Comparison of ENCODE assay signal across 8 cellular contexts in the genomic region with DNA sequence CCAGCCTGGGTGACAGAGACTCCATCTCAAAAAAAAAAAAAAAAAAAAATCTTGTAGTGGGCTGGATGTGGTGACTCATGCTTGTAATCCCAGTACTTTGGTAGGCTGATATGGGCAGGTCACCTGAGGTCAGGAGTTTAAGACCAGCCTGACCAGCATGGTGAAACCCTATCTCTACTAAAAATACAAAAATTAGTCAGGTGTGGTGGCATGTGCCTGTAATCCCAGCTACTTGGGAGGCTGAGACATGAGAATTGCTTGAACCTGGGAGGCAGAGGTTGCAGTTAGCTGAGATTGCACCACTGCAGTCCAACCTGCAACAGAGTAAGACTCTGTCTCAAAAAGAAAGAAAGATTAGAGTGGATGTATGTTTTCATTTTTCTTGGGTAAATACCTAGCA. TPM values are rescaled to one million over a fixed set of nuclear protein-coding genes. Genes with fewer than 3 reads are reported as not detected.
DNase-seq lines count a peak whose midpoint lies in the region; ATAC-seq, FAIRE-seq and TF ChIP-seq lines count a peak whose summit lies in the region.
"Not testable (repeated sequence)": the region's sequence is repeated elsewhere in the genome, so short reads cannot be mapped to it uniquely, and the experiment has no call there.

No MANE protein-coding gene starts in this region.

- in situ Hi-C loops in brain microvascular endothelial cell (cut with HindIII; ENCODE audit: low pct_ligation_motif_present, low sequenced_read_pairs); gastrocnemius medialis (cut with MboI; ENCODE audit: low sequenced_read_pairs in 4 of 4): not testable (repeated sequence)

- peak; percentile 31 for DNase-seq in EL
- peak; percentile 80 for DNase-seq in LHCN-M2 (ENCODE audit: low read depth)
- DNase-seq in RCC 7860 (ENCODE audit: low spot score) = peak; percentile 56
- DNase-seq in WTC11 (ENCODE audit: low spot score) = not testable (repeated sequence)
- DNase-seq in brain microvascular endothelial cell = peak; percentile 24
- DNase-seq in iris pigment epithelial cell (ENCODE audit: low read depth) = peak; percentile 53
- DNase-seq in gastrocnemius medialis = peak in 1 of 2 donors; percentile 63

- intact Hi-C loops in gastrocnemius medialis (cut with DNase I; ENCODE audit: low total_unique reads) = not testable (repeated sequence)

- TF ChIP-seq POLR2A in gastrocnemius medialis (IDR thresholded peaks at IDR 0.05) = not testable (repeated sequence)

- H3K27me3 ChIP-seq in brain microvascular endothelial cell (replicated peaks); gastrocnemius medialis: not testable (repeated sequence)

- H3K4me3 ChIP-seq in brain microvascular endothelial cell (ENCODE audit: low read depth, low read length); gastrocnemius medialis: not testable (repeated sequence)

- TF ChIP-seq CTCF in C4-2B (conservative IDR thresholded peaks at IDR 0.05); WTC11 (IDR thresholded peaks at IDR 0.05); brain microvascular endothelial cell (IDR thresholded peaks at IDR 0.05; ENCODE audit: low read depth, low read length, missing control alignments); gastrocnemius medialis (IDR thresholded peaks at IDR 0.05 in 4 of 5, conservative IDR thresholded peaks at IDR 0.05 in 1 of 5): not testable (repeated sequence)

- H3K27me3 Mint-ChIP-seq in WTC11 (ENCODE audit: low read depth) = not testable (repeated sequence)

- CTCF ChIA-PET in WTC11 (lab: Charles Lee) = interaction anchor here (0.7 kb wide), 3 partner anchors 12 to 345 kb away, joined by 3 to 5 read pairs (median 4); no protein-coding TSS in a partner anchor

- not testable (repeated sequence) for H3K4me3 Mint-ChIP-seq in WTC11

- not testable (repeated sequence) for H3K9me3 Mint-ChIP-seq in WTC11

- H3K36me3 Mint-ChIP-seq in WTC11 = peaks cover 13% of the 10 kb centered on the region

- POLR2A ChIA-PET in WTC11 (lab: Charles Lee) = not testable (repeated sequence)

- peaks cover 6 to 18% of the 10 kb centered on the region in 2 donors for H3K4me1 ChIP-seq in gastrocnemius medialis

- H3K27ac ChIP-seq in C4-2B = peak overlapping the region; percentile 32
- H3K27ac ChIP-seq in brain microvascular endothelial cell = not testable (repeated sequence)
- H3K27ac ChIP-seq in gastrocnemius medialis = peak overlapping the region; percentile 22 to 66 (median 33)

- FAIRE-seq in RCC 7860 (lab: Jason Lieb, UNC) = peak; percentile 49

- H3K36me3 ChIP-seq in brain microvascular endothelial cell (replicated peaks); gastrocnemius medialis: not testable (repeated sequence)

- peak overlapping the region; percentile 32; the same call in 1 of the 2 replicates for H3K27ac Mint-ChIP-seq in WTC11

- H3K9me3 ChIP-seq in gastrocnemius medialis = not testable (repeated sequence)

- not testable (repeated sequence) for H3K4me1 Mint-ChIP-seq in WTC11

- ATAC-seq in WTC11 = not testable (repeated sequence)
- ATAC-seq in gastrocnemius medialis = peak in 1 of 2 donors; percentile 79

RNA-seq across cellular contexts. Expression of a gene that starts 18.7 kb away (rescaled TPM):
- total RNA-seq in LHCN-M2 (2014; rRNA removed) (13.7 and 18.8 TPM in 2 replicates), WTC11 (2021) (14.6 to 17.0 TPM (median 16.8 TPM) in 3 replicates), gastrocnemius medialis (10 to 100 TPM in 1 of 4 donors, 1 to 10 TPM in 3; 5.1 to 11.7 (median 8.7) TPM)
- 5.4 TPM for polyA plus RNA-seq in LHCN-M2 (2012)
